2 cellular contexts compared by ENCODE assay signal in the genomic region with DNA sequence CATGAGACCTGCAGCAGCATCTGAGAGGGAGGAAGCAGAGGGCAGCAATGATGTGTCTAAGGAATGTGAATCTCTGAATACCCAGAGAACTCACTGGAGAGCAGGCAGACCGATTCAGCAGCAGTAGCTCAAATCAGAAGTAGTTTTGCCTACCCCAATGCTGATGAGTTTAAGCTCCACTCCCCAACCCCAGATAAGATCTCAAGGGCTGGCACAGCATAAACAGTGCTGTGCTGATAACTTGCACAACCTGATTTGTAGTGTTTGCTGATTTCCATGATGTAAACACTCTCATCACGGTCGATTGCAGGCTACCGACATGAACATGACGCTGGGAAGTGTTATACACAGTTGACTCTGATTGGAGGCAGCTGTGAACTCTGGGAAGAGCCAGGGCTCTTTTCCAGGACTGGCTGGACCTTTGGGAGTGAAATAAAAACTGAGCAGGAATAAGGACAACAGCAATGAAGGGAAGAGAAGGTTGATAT.
TF ChIP-seq lines count a peak whose summit lies in the region.

No MANE protein-coding gene starts in this region.

TF ChIP-seq in HepG2, 621 proteins besides CTCF, POLR2A, EP300 and RAD21 (continues in another document):
- TF ChIP-seq, protein P1, sequence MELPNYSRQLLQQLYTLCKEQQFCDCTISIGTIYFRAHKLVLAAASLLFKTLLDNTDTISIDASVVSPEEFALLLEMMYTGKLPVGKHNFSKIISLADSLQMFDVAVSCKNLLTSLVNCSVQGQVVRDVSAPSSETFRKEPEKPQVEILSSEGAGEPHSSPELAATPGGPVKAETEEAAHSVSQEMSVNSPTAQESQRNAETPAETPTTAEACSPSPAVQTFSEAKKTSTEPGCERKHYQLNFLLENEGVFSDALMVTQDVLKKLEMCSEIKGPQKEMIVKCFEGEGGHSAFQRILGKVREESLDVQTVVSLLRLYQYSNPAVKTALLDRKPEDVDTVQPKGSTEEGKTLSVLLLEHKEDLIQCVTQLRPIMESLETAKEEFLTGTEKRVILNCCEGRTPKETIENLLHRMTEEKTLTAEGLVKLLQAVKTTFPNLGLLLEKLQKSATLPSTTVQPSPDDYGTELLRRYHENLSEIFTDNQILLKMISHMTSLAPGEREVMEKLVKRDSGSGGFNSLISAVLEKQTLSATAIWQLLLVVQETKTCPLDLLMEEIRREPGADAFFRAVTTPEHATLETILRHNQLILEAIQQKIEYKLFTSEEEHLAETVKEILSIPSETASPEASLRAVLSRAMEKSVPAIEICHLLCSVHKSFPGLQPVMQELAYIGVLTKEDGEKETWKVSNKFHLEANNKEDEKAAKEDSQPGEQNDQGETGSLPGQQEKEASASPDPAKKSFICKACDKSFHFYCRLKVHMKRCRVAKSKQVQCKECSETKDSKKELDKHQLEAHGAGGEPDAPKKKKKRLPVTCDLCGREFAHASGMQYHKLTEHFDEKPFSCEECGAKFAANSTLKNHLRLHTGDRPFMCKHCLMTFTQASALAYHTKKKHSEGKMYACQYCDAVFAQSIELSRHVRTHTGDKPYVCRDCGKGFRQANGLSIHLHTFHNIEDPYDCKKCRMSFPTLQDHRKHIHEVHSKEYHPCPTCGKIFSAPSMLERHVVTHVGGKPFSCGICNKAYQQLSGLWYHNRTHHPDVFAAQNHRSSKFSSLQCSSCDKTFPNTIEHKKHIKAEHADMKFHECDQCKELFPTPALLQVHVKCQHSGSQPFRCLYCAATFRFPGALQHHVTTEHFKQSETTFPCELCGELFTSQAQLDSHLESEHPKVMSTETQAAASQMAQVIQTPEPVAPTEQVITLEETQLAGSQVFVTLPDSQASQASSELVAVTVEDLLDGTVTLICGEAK (IDR thresholded peaks at IDR 0.05), result no peak
- TF ChIP-seq, protein P1 (CRISPR knock-in tag; IDR thresholded peaks at IDR 0.05), result no peak
- TF ChIP-seq AKNA (CRISPR knock-in tag; IDR thresholded peaks at IDR 0.05; ENCODE audit: borderline replicate concordance) (no peak), ZSCAN29 (CRISPR knock-in tag; conservative IDR thresholded peaks at IDR 0.05) (no peak)

TF ChIP-seq in HEK293T, 16 proteins besides CTCF, POLR2A, EP300 and RAD21 (continued from another document):
- no peak for TF ChIP-seq SUZ12 (IDR thresholded peaks at IDR 0.05)
- no peak for TF ChIP-seq FOXM1 (IDR thresholded peaks at IDR 0.05; ENCODE audit: borderline replicate concordance)
